ENCODE assay signal across 8 cellular contexts in genomic region chr1:169348356-169349036, GRCh38. TPM values are rescaled to one million over a fixed set of nuclear protein-coding genes. Genes with fewer than 3 reads are reported as not detected.
DNase-seq lines count a peak whose midpoint lies in the region; ATAC-seq and TF ChIP-seq lines count a peak whose summit lies in the region.

No MANE protein-coding gene starts in this region.

- ATAC-seq in HG03442 (IDR thresholded peaks at IDR 0.05; ENCODE audit: unreplicated experiment) (no peak), HG03469 (IDR thresholded peaks at IDR 0.05; ENCODE audit: unreplicated experiment) (no peak)

- CTCF ChIA-PET in AG04450 (lab: Charles Lee): interaction anchor here (0.6 to 6.6 kb wide), 86 partner anchors 10 to 1006 kb away, joined by 3 to 111 read pairs (median 4); partner anchors contain the start of genes ATP1B1, BLZF1, CCDC181 and NME7

- H3K4me3 ChIP-seq in AG04450 (ENCODE audit: low read depth, low read length): no peak overlapping the region
- H3K4me3 ChIP-seq in thyroid gland (replicated peaks in 1 of 3): no peak overlapping the region

- POLR2A ChIA-PET in AG04450 (lab: Yijun Ruan, JAX): interaction anchor here (0.6 kb wide), 2 partner anchors 20 to 241 kb away, joined by 3 to 4 read pairs; no protein-coding TSS in a partner anchor

- no peaks in the 10 kb centered on the region for H3K27me3 ChIP-seq in AG04450 (ENCODE audit: control insufficient read depth, insufficient read depth, low read length)
- H3K27me3 ChIP-seq in thyroid gland: no peaks in the 10 kb centered on the region

- no peaks in the 10 kb centered on the region for H3K36me3 ChIP-seq in thyroid gland

- WGBS in thyroid gland, 2 donors: 44 to 45% methylated on average over 5 of the region's 5 CpGs

- H3K4me1 ChIP-seq in thyroid gland: peaks cover 0 to 5% of the 10 kb centered on the region in 2 donors

- TF ChIP-seq CTCF in AG04450 (IDR thresholded peaks at IDR 0.05; ENCODE audit: low read depth, low read length) (peak; percentile 73), thyroid gland (IDR thresholded peaks at IDR 0.05) (peak in 5 of 6 experiments; percentile 25 to 92 (median 69))

- no peak for TF ChIP-seq POLR2A in thyroid gland (IDR thresholded peaks at IDR 0.05)

- H3K9me3 ChIP-seq in AG04450 (ENCODE audit: control insufficient read depth, insufficient read depth, low read length) (no peaks in the 10 kb centered on the region), thyroid gland (no peaks in the 10 kb centered on the region)

- intact Hi-C loops in thyroid gland (cut with DNase I): loop anchor here (5.0 to 10.0 kb wide), 3 partner anchors 244 to 1004 kb away; partner anchors contain the start of gene ATP1B1

- H3K27ac ChIP-seq in AG04450 (ENCODE audit: low read depth, low read length) (no peak overlapping the region), thyroid gland (no peak overlapping the region)

- DNase-seq in AG04450 (ENCODE audit: low read depth, low spot score) (peak; percentile 27), GM03348 (ENCODE audit: low spot score) (peak; percentile 10), NCI-H2107 (lab: John Stamatoyannopoulos, UW) (peak; percentile 47), amniotic epithelial cell (ENCODE audit: low read depth) (peak; percentile 51), inferior parietal cortex (ENCODE audit: extremely low spot score) (peak; percentile 89), thyroid gland (no peak)

RNA-seq across cellular contexts. Expression of gene NME7, which starts 19.1 kb away (rescaled TPM):
- polyA plus RNA-seq in AG04450 (2011; rRNA removed): 19.7 and 27.3 TPM in 2 replicates
- polyA minus RNA-seq in AG04450 (2011; rRNA and poly(A)+ RNA removed): 23.9 and 36.7 TPM in 2 replicates
- 10 to 100 TPM; 26.3 to 44.9 (median 36.4) TPM for total RNA-seq in thyroid gland

RNA-seq across cellular contexts. Expression of gene BLZF1, which starts 19.5 kb away (rescaled TPM):
- polyA plus RNA-seq in AG04450 (2011; rRNA removed): 16.2 and 23.0 TPM in 2 replicates
- polyA minus RNA-seq in AG04450 (2011; rRNA and poly(A)+ RNA removed): 7.6 and 14.3 TPM in 2 replicates
- 10 to 100 TPM; 26.3 to 37.1 (median 32.5) TPM for total RNA-seq in thyroid gland

Comparison
In these comparisons a context has a peak if more than half of its experiments do, and no peak if none do; other contexts are left out.
1. DNase-seq: peak in AG04450 (single experiment), GM03348 (single experiment), NCI-H2107 (single experiment), amniotic epithelial cell (single experiment) and inferior parietal cortex (single experiment); none in thyroid gland (0 of 2).